29 cellular contexts compared by ENCODE assay signal in genomic region chr1:193237381-193237978, GRCh38. TPM values are rescaled to one million over a fixed set of nuclear protein-coding genes. Genes with fewer than 3 reads are reported as not detected.
"Had no signal": no experiment of that assay in that cellular context is flagged by ENCODE, and none has a peak within 500 bp of the region (broad histone marks: within the 10 kb centered on the region; RNA-seq: fewer than 3 reads in every experiment).

No MANE protein-coding gene starts in this region.

- H3K36me3 ChIP-seq: colonic mucosa, ovary, thoracic aorta, uterus had no signal

- H3K27me3 ChIP-seq: colonic mucosa, esophagus muscularis mucosa, foreskin keratinocyte, gastroesophageal sphincter, heart left ventricle, hepatocyte, ovary, right lobe of liver, tibial nerve, upper lobe of left lung, uterus had no signal

- H3K27ac Mint-ChIP-seq: dendritic cell treated with granulocyte-macrophage colony-stimulating factor and Interleukin-4, amounts not matched to agents 40 ng/mL and 50 ng/mL, for 4 days; stimulated activated naive B cell treated with anti-CD40 and anti-IgM and Interleukin-4, amounts not matched to agents 10 μg/mL and 1 μg/mL and 100 μg/mL, for 72 hours; stimulated activated naive CD8-positive, alpha-beta T cell treated with anti-CD3 and anti-CD28 coated beads, Interleukin-15, Interleukin-2, amounts not matched to agents 100 ng/mL and 50 ng/mL, for 24 hours had no signal

- H3K4me3 Mint-ChIP-seq: dendritic cell treated with granulocyte-macrophage colony-stimulating factor and Interleukin-4, amounts not matched to agents 40 ng/mL and 50 ng/mL, for 4 days; nephron; stimulated activated naive B cell treated with anti-CD40 and anti-IgM and Interleukin-4, amounts not matched to agents 10 μg/mL and 1 μg/mL and 100 μg/mL, for 72 hours; stimulated activated naive CD8-positive, alpha-beta T cell treated with anti-CD3 and anti-CD28 coated beads, Interleukin-15, Interleukin-2, amounts not matched to agents 100 ng/mL and 50 ng/mL, for 24 hours had no signal

- H3K9me3 Mint-ChIP-seq: dendritic cell treated with granulocyte-macrophage colony-stimulating factor and Interleukin-4, amounts not matched to agents 40 ng/mL and 50 ng/mL, for 4 days; nephron; stimulated activated naive CD8-positive, alpha-beta T cell treated with anti-CD3 and anti-CD28 coated beads, Interleukin-15, Interleukin-2, amounts not matched to agents 100 ng/mL and 50 ng/mL, for 24 hours had no signal

- H3K4me1 ChIP-seq: colonic mucosa, foreskin keratinocyte, gastroesophageal sphincter, psoas muscle, right lobe of liver, upper lobe of left lung, uterus had no signal

- DNase-seq: colonic mucosa; effector CD8-positive, alpha-beta T cell; foreskin keratinocyte; heart left ventricle; mesenchymal stem cell; midbrain; naive thymus-derived CD4-positive, alpha-beta T cell; nucleus accumbens; ovary; psoas muscle; retina; right lobe of liver; small intestine; stimulated activated CD4-positive, alpha-beta T cell treated with anti-CD3 and anti-CD28 coated beads, Interleukin-15, amount 100 ng/mL, for 24 hours; stimulated activated CD4-positive, alpha-beta T cell treated with anti-CD3 and anti-CD28 coated beads, Interleukin-2, amount 100 ng/mL, for 48 hours; stimulated activated naive B cell treated with anti-CD40 and anti-IgM and Interleukin-4, amounts not matched to agents 10 μg/mL and 1 μg/mL and 100 μg/mL, for 72 hours; uterus had no signal

- H3K4me3 ChIP-seq: colonic mucosa, esophagus muscularis mucosa, gastroesophageal sphincter, heart left ventricle, hepatocyte, lung, ovary, psoas muscle, right lobe of liver, thoracic aorta, tibial nerve, upper lobe of left lung, uterus had no signal

- H3K27me3 Mint-ChIP-seq: dendritic cell treated with granulocyte-macrophage colony-stimulating factor and Interleukin-4, amounts not matched to agents 40 ng/mL and 50 ng/mL, for 4 days; naive thymus-derived CD4-positive, alpha-beta T cell; stimulated activated naive B cell treated with anti-CD40 and anti-IgM and Interleukin-4, amounts not matched to agents 10 μg/mL and 1 μg/mL and 100 μg/mL, for 72 hours; stimulated activated naive CD8-positive, alpha-beta T cell treated with anti-CD3 and anti-CD28 coated beads, Interleukin-15, Interleukin-2, amounts not matched to agents 100 ng/mL and 50 ng/mL, for 24 hours had no signal

- H3K27ac ChIP-seq: colonic mucosa, esophagus muscularis mucosa, foreskin keratinocyte, gastroesophageal sphincter, heart left ventricle, hepatocyte, ovary, psoas muscle, right lobe of liver, thoracic aorta, tibial nerve, upper lobe of left lung, uterus had no signal

- H3K9me3 ChIP-seq: colonic mucosa, esophagus muscularis mucosa, gastroesophageal sphincter, heart left ventricle, ovary, psoas muscle, right lobe of liver, thoracic aorta, tibial nerve, upper lobe of left lung, uterus had no signal

RNA-seq across cellular contexts. Expression of gene B3GALT2, which starts 51.1 kb away (rescaled TPM):
- total RNA-seq: endothelial cell of umbilical vein, epithelial cell of proximal tubule, foreskin keratinocyte had no signal
- polyA plus RNA-seq: endothelial cell of umbilical vein, foreskin keratinocyte had no signal
